ENCODE assay signal across 19 cellular contexts in genomic region chrX:29040160-29040559, GRCh38.
DNase-seq lines count a peak whose midpoint lies in the region; ATAC-seq and TF ChIP-seq lines count a peak whose summit lies in the region.
"Had no signal": no experiment of that assay in that cellular context is flagged by ENCODE, and none has a peak within 500 bp of the region (broad histone marks: within the 10 kb centered on the region; RNA-seq: fewer than 3 reads in every experiment).

No MANE protein-coding gene starts in this region.

- peak overlapping the region; percentile 36 for H3K27ac Mint-ChIP-seq in mesothelial cell of epicardium
- no peak overlapping the region for H3K27ac Mint-ChIP-seq in neural progenitor cell
- H3K27ac Mint-ChIP-seq: CD4-positive, alpha-beta memory T cell; GM23338 had no signal

- H3K4me1 ChIP-seq in neural progenitor cell, result peaks cover 22% of the 10 kb centered on the region

- peak overlapping the region; percentile 47 for H3K27ac ChIP-seq in neural progenitor cell

- H4K20me1 ChIP-seq in neural progenitor cell (ENCODE audit: low read depth), result no peaks in the 10 kb centered on the region

- H3K9ac ChIP-seq in neural progenitor cell, result no peak overlapping the region

- H3K27me3 Mint-ChIP-seq in mesothelial cell of epicardium (ENCODE audit: low read depth) (no peaks in the 10 kb centered on the region), neural progenitor cell (ENCODE audit: insufficient read depth, low read depth) (no peaks in the 10 kb centered on the region)
- H3K27me3 Mint-ChIP-seq: CD4-positive, alpha-beta memory T cell had no signal

- no peaks in the 10 kb centered on the region for H3K36me3 ChIP-seq in neural progenitor cell

- H3K4me2 ChIP-seq in neural progenitor cell, result peak overlapping the region; percentile 14
- H3K4me2 ChIP-seq: GM23338 had no signal

- H3K4me3 Mint-ChIP-seq in mesothelial cell of epicardium, result no peak overlapping the region
- no peak overlapping the region for H3K4me3 Mint-ChIP-seq in neural progenitor cell
- H3K4me3 Mint-ChIP-seq: CD4-positive, alpha-beta memory T cell; GM23338; H9 had no signal

- H3K4me3 ChIP-seq in neural progenitor cell, result no peak overlapping the region
- H3K4me3 ChIP-seq: GM23338 had no signal

- DNase-seq in Right ventricle myocardium superior (no peak), Right ventricle myocardium inferior (ENCODE audit: missing footprints) (no peak), left ventricle myocardium superior (no peak), cardiac septum (ENCODE audit: low spot score) (no peak), mesothelial cell of epicardium (ENCODE audit: low spot score in 2 of 2, unreplicated experiment in 2 of 2) (no peak), neural progenitor cell (ENCODE audit: low spot score) (peak; percentile 27)
- DNase-seq: 8988T; C1 segment of cervical spinal cord; Calu3; CD4-positive, alpha-beta memory T cell; COR-L47; DMS53; DMS79 treated with DMSO at 0.1 percent for 48 hours; GF-D8; H9 had no signal

- H3K79me2 ChIP-seq in neural progenitor cell (ENCODE audit: low read depth), result no peaks in the 10 kb centered on the region

- intact Hi-C loops in Right ventricle myocardium superior (cut with DNase I) (no loop called here), Right ventricle myocardium inferior (cut with DNase I) (no loop called here), left ventricle myocardium superior (cut with micrococcal nuclease) (loop anchor here (10.0 kb wide), 1 partner anchor 455 kb away; the partner anchor contains the start of gene IL1RAPL1), cardiac septum (cut with DNase I) (no loop called here)

- peaks cover 21% of the 10 kb centered on the region for H3K4me1 Mint-ChIP-seq in mesothelial cell of epicardium
- H3K4me1 Mint-ChIP-seq in neural progenitor cell, result peaks cover 11% of the 10 kb centered on the region
- H3K4me1 Mint-ChIP-seq: CD4-positive, alpha-beta memory T cell; GM23338 had no signal

- TF ChIP-seq CTCF in mesothelial cell of epicardium (IDR thresholded peaks at IDR 0.05; ENCODE audit: unreplicated experiment), result no peak
- no peak for TF ChIP-seq CTCF in neural progenitor cell (IDR thresholded peaks at IDR 0.05)

- peaks cover 5% of the 10 kb centered on the region for H3F3A ChIP-seq in neural progenitor cell (ENCODE audit: low read depth)

- no peaks in the 10 kb centered on the region for H3K27me3 ChIP-seq in neural progenitor cell

- ATAC-seq in Right ventricle myocardium superior (ENCODE audit: poor library complexity), result peak; percentile 22
- ATAC-seq in Right ventricle myocardium inferior, result no peak
- ATAC-seq in left ventricle myocardium superior, result peak; percentile 63
- ATAC-seq in HG02870 (IDR thresholded peaks at IDR 0.05; ENCODE audit: unreplicated experiment), result no peak
- no peak for ATAC-seq in GM21381 (IDR thresholded peaks at IDR 0.05; ENCODE audit: unreplicated experiment)
- ATAC-seq: GM23338, HCT116 had no signal

- no peak overlapping the region for H2AFZ ChIP-seq in neural progenitor cell (replicated peaks)
- H2AFZ ChIP-seq: GM23338 had no signal

- no peaks in the 10 kb centered on the region for H3K36me3 Mint-ChIP-seq in mesothelial cell of epicardium
- no peaks in the 10 kb centered on the region for H3K36me3 Mint-ChIP-seq in neural progenitor cell
- H3K36me3 Mint-ChIP-seq: CD4-positive, alpha-beta memory T cell had no signal

- H3K9me3 Mint-ChIP-seq in mesothelial cell of epicardium, result no peaks in the 10 kb centered on the region
- no peaks in the 10 kb centered on the region for H3K9me3 Mint-ChIP-seq in neural progenitor cell
- H3K9me3 Mint-ChIP-seq: GM23338 had no signal

- peaks cover 5% of the 10 kb centered on the region for H3K9me3 ChIP-seq in neural progenitor cell (ENCODE audit: low read depth)

Comparison
In these comparisons a context has a peak if more than half of its experiments do, and no peak if none do; other contexts are left out.
1. ATAC-seq: peak in Right ventricle myocardium superior (single experiment) and left ventricle myocardium superior (single experiment); none in Right ventricle myocardium inferior (single experiment), HG02870 (single experiment) and GM21381 (single experiment).